In the genomic region with DNA sequence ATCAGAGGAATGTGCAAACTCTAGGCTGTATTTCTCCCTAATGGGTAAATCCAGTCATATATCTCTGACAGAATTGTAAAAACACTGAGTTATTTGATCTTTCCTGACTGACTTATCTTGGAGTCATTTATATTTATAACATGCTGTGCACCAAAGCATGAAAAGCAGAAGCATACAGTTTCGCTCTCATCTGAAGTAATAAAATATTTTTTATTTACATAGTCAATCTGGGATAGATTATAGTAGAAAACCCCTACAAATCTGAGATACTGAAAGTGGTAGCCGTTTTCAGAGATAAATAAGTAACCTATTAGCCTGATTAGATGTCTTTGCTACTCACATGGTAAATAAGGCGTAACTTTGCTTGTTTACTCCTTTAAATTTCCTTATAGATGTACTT, we compare ENCODE assay signal across 14 cellular contexts. TPM values are rescaled to one million over a fixed set of nuclear protein-coding genes. Genes with fewer than 3 reads are reported as not detected.
DNase-seq lines count a peak whose midpoint lies in the region; ATAC-seq, FAIRE-seq and TF ChIP-seq lines count a peak whose summit lies in the region.
"Had no signal": no experiment of that assay in that cellular context is flagged by ENCODE, and none has a peak within 500 bp of the region (broad histone marks: within the 10 kb centered on the region; RNA-seq: fewer than 3 reads in every experiment).

No MANE protein-coding gene starts in this region.

- H3K4me3 ChIP-seq in hepatocyte: no peak overlapping the region

- TF ChIP-seq CTCF in hepatocyte (IDR thresholded peaks at IDR 0.05; ENCODE audit: poor library complexity): no peak

- H3K4me2 ChIP-seq in hepatocyte: peak overlapping the region; percentile 8

- DNase-seq in GM18507 (ENCODE audit: extremely low spot score, insufficient read length, low read depth): no peak
- no peak for DNase-seq in hepatocyte (ENCODE audit: low spot score)
- DNase-seq in NK-92 treated with Interleukin-12 subunit alpha and Interleukin-12 subunit beta, amount 100 ng/mL, for 24 hours (lab: John Stamatoyannopoulos, UW): no peak
- DNase-seq in NCI-H226: no peak
- DNase-seq in effector CD8-positive, alpha-beta T cell (lab: John Stamatoyannopoulos, UW): no peak
- DNase-seq in NCI-H1048 (lab: John Stamatoyannopoulos, UW): no peak
- DNase-seq: activated CD4-positive, CD25-positive, alpha-beta regulatory T cell; activated gamma-delta T cell treated with Interleukin-2 at 50 U/mL for 16 hours; CD4-positive, CD25-positive, alpha-beta regulatory T cell; occipital lobe; stimulated activated CD4-positive, alpha-beta T cell treated with anti-CD3 and anti-CD28 coated beads, Interleukin-1b, Interleukin-23, amount 100 ng/mL, for 48 hours had no signal

- H3K27me3 ChIP-seq in hepatocyte: no peaks in the 10 kb centered on the region

- H3K4me1 ChIP-seq in hepatocyte (ENCODE audit: insufficient read depth): peaks cover 30% of the 10 kb centered on the region

- H3K79me2 ChIP-seq in hepatocyte: peaks cover 86% of the 10 kb centered on the region

- WGBS in hepatocyte (ENCODE audit: low lambda C conversion rate, missing lambda C conversion rate): 35% methylated on average over 3 of the region's 3 CpGs

- no peaks in the 10 kb centered on the region for H3K9me2 ChIP-seq in hepatocyte (replicated peaks; ENCODE audit: insufficient read depth)

- peak; percentile 55 for ATAC-seq in GM21619 (IDR thresholded peaks at IDR 0.05; ENCODE audit: unreplicated experiment)
- ATAC-seq in HG03342 (IDR thresholded peaks at IDR 0.05; ENCODE audit: unreplicated experiment): peak; percentile 60

- no peak overlapping the region for H2AFZ ChIP-seq in hepatocyte

- peak; percentile 63 for FAIRE-seq in GM18507 (lab: Jason Lieb, UNC)

- no peaks in the 10 kb centered on the region for H3K36me3 ChIP-seq in hepatocyte (replicated peaks; ENCODE audit: insufficient read depth, low read depth)

- H3K27ac ChIP-seq in hepatocyte: no peak overlapping the region
- H3K27ac ChIP-seq: HL-60 had no signal

- H3K9me3 ChIP-seq in hepatocyte (ENCODE audit: low read depth): no peaks in the 10 kb centered on the region

- peaks cover 11% of the 10 kb centered on the region for H4K20me1 ChIP-seq in hepatocyte (ENCODE audit: insufficient read depth, poor library complexity, severe bottlenecking)

RNA-seq across cellular contexts. Expression of gene LRCH1, which starts 35.0 kb away (rescaled TPM):
- total RNA-seq in hepatocyte: 14.1 and 16.3 TPM in 2 replicates
- polyA plus RNA-seq in hepatocyte: 5.0 and 5.7 TPM in 2 replicates
